ENCODE assay signal across 18 cellular contexts in genomic region chr4:173374588-173374987, GRCh38. TPM values are rescaled to one million over a fixed set of nuclear protein-coding genes. Genes with fewer than 3 reads are reported as not detected.
DNase-seq lines count a peak whose midpoint lies in the region; ATAC-seq and TF ChIP-seq lines count a peak whose summit lies in the region.
"Had no signal": no experiment of that assay in that cellular context is flagged by ENCODE, and none has a peak within 500 bp of the region (broad histone marks: within the 10 kb centered on the region; RNA-seq: fewer than 3 reads in every experiment).

No MANE protein-coding gene starts in this region.

- H3K36me3 ChIP-seq in SK-N-SH (replicated peaks in 1 of 2; ENCODE audit: control insufficient read depth in 1 of 2, insufficient read depth in 2 of 2, low read length in 1 of 2): peaks cover 22 to 28% of the 10 kb centered on the region in 2 experiments
- H3K36me3 ChIP-seq in OCI-LY7 (ENCODE audit: insufficient read depth, low read length): peaks cover 57% of the 10 kb centered on the region
- H3K36me3 ChIP-seq in stomach: peaks cover 0 to 7% (median 2%) of the 10 kb centered on the region in 4 donors

- H3K9me3 ChIP-seq in SK-N-SH (no peaks in the 10 kb centered on the region), OCI-LY7 (ENCODE audit: low read length) (no peaks in the 10 kb centered on the region), stomach (no peaks in the 10 kb centered on the region)

- no peak for ATAC-seq in SK-N-SH treated with all-trans-retinoic acid at 6 μM for 48 hours
- no peak for ATAC-seq in activated CD4-positive, CD25-positive, alpha-beta regulatory T cell treated with anti-CD3 and anti-CD28 coated beads, Interleukin-2, amount 50 U/mL, for 24 hours
- ATAC-seq: CD8-positive, alpha-beta T cell; GM23338; HCT116 had no signal

- H3K4me1 ChIP-seq in SK-N-SH (ENCODE audit: control insufficient read depth in 1 of 2, insufficient read depth in 2 of 2, low read depth in 1 of 2, low read length in 1 of 2) (peaks cover 2 to 10% of the 10 kb centered on the region in 2 experiments), OCI-LY7 (ENCODE audit: insufficient read depth, low read length, poor library complexity, severe bottlenecking) (peaks cover 13% of the 10 kb centered on the region), stomach (peaks cover 0 to 27% (median 15%) of the 10 kb centered on the region in 4 donors)

- H3K79me2 ChIP-seq in SK-N-SH (ENCODE audit: insufficient read depth) (peaks cover 55% of the 10 kb centered on the region), OCI-LY7 (ENCODE audit: insufficient read depth, low read depth, low read length) (peaks cover 53% of the 10 kb centered on the region)

- no peak overlapping the region for H3K9ac ChIP-seq in SK-N-SH

- POLR2A ChIA-PET in SK-N-SH (lab: Yijun Ruan, JAX): no interaction called here
- POLR2A ChIA-PET in OCI-LY7 (lab: Charles Lee): interaction anchor here (0.5 to 13.3 kb wide), 5 partner anchors 9 to 347 kb away, joined by 3 to 336 read pairs (median 3); partner anchors contain the start of gene HMGB2

- no peaks in the 10 kb centered on the region for H4K20me1 ChIP-seq in SK-N-SH (ENCODE audit: insufficient read depth)
- H4K20me1 ChIP-seq in OCI-LY7 (ENCODE audit: insufficient read depth, low read length): peaks cover 6% of the 10 kb centered on the region; the same call in 1 of the 2 replicates

- peak overlapping the region; percentile 37; the same call in 1 of the 2 replicates for H2AFZ ChIP-seq in SK-N-SH (ENCODE audit: low read depth)
- H2AFZ ChIP-seq in OCI-LY7 (ENCODE audit: low read length): no peak overlapping the region
- H2AFZ ChIP-seq: GM23338 had no signal

- no peak for TF ChIP-seq POLR2A in stomach (IDR thresholded peaks at IDR 0.05)

- H3K9me2 ChIP-seq in SK-N-SH (no peaks in the 10 kb centered on the region), OCI-LY7 (ENCODE audit: insufficient read depth, low read length) (no peaks in the 10 kb centered on the region)

- H3K4me3 ChIP-seq in SK-N-SH (ENCODE audit: low read depth in 2 of 2, low read length in 1 of 2): no peak overlapping the region
- H3K4me3 ChIP-seq in OCI-LY7 (ENCODE audit: low read depth, low read length, poor library complexity, severe bottlenecking): peak overlapping the region; percentile 31
- peak overlapping the region in 26 of 59 donors; percentile 1 to 93 (median 85) for H3K4me3 ChIP-seq in dorsolateral prefrontal cortex
- no peak overlapping the region for H3K4me3 ChIP-seq in stomach
- H3K4me3 ChIP-seq: GM23338 had no signal

- H3K4me2 ChIP-seq in SK-N-SH (peak overlapping the region; percentile 78; the same call in 1 of the 2 replicates), OCI-LY7 (ENCODE audit: low read length) (no peak overlapping the region)
- H3K4me2 ChIP-seq: GM23338 had no signal

- intact Hi-C loops in OCI-LY7 (cut with micrococcal nuclease; ENCODE audit: unreplicated experiment) (loop anchor here (10.0 kb wide), 1 partner anchor 910 kb away; the partner anchor contains the start of genes CEP44 and FBXO8), dorsolateral prefrontal cortex (cut with DNase I) (no loop called here), stomach (cut with DNase I; ENCODE audit: low total_unique reads) (no loop called here)

- TF ChIP-seq CTCF in SK-N-SH (IDR thresholded peaks at IDR 0.05) (no peak), OCI-LY7 (conservative IDR thresholded peaks at IDR 0.05; ENCODE audit: low read length) (no peak), dorsolateral prefrontal cortex (IDR thresholded peaks at IDR 0.05 in 54 of 56, conservative IDR thresholded peaks at IDR 0.05 in 2 of 56; ENCODE audit: low read depth in 1 of 56, partially characterized antibody in 56 of 56) (no peak), stomach (IDR thresholded peaks at IDR 0.05) (no peak)

- H3F3A ChIP-seq in SK-N-SH (replicated peaks; ENCODE audit: insufficient read depth): peaks cover 17% of the 10 kb centered on the region

- no peak for TF ChIP-seq RAD21 in SK-N-SH (IDR thresholded peaks at IDR 0.05; ENCODE audit: low read length)

- H3K27ac ChIP-seq in SK-N-SH (ENCODE audit: low read depth in 2 of 2, low read length in 1 of 2) (peak overlapping the region in 1 of 2 experiments; percentile 26; a peak in 1 of 4 replicates), OCI-LY7 (ENCODE audit: low read depth, low read length, poor library complexity, severe bottlenecking) (no peak overlapping the region), dorsolateral prefrontal cortex (peak overlapping the region in 33 of 59 donors; percentile 3 to 99 (median 51)), stomach (no peak overlapping the region)
- H3K27ac ChIP-seq: 22Rv1 had no signal

- 92% methylated on average over 2 of the region's 2 CpGs for WGBS in SK-N-SH (ENCODE audit: low lambda C conversion rate)
- 84 to 98% (median 96%) methylated on average over 2 of the region's 2 CpGs for WGBS in stomach, 5 donors

- no TSS peak for BruUV-seq in OCI-LY7 (replicated peaks; lab: Mats Ljungman, UMichigan)

- TF ChIP-seq EP300 in SK-N-SH (IDR thresholded peaks at IDR 0.05; ENCODE audit: borderline replicate concordance in 1 of 2, low read depth in 1 of 2, low read length in 1 of 2) (no peak), stomach (IDR thresholded peaks at IDR 0.05) (no peak)

- CTCF ChIA-PET in SK-N-SH (lab: Yijun Ruan, JAX) (interaction anchor here (0.6 to 1.4 kb wide), 2 partner anchors 44 to 47 kb away, joined by 3 to 4 read pairs; no protein-coding TSS in a partner anchor), OCI-LY7 (lab: Charles Lee; ENCODE audit: unreplicated experiment) (no interaction called here)

- DNase-seq in SK-N-SH (no peak), OCI-LY7 (ENCODE audit: low spot score) (no peak), dorsolateral prefrontal cortex (no peak), stomach (no peak), H4 (ENCODE audit: low spot score) (no peak), islet precursor cell (no peak)
- DNase-seq: Calu3; CD8-positive, alpha-beta T cell; EL; NCI-H1417; NCI-H187; NCI-H2227 treated with DMSO at 0.1 percent for 48 hours; NCI-H510A treated with DMSO at 0.1 percent for 48 hours had no signal

- H3K27me3 ChIP-seq in SK-N-SH (ENCODE audit: insufficient read depth) (no peaks in the 10 kb centered on the region), dorsolateral prefrontal cortex (no peaks in the 10 kb centered on the region), stomach (no peaks in the 10 kb centered on the region)

TF ChIP-seq in SK-N-SH, 30 proteins besides CTCF, POLR2A, EP300 and RAD21 (continues in another document):
- TF ChIP-seq, protein P1, sequence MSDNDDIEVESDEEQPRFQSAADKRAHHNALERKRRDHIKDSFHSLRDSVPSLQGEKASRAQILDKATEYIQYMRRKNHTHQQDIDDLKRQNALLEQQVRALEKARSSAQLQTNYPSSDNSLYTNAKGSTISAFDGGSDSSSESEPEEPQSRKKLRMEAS (IDR thresholded peaks at IDR 0.05; ENCODE audit: low read depth): no peak
- no peak for TF ChIP-seq EZH2phosphoT487 (IDR thresholded peaks at IDR 0.05; ENCODE audit: borderline replicate concordance, low read depth)
- TF ChIP-seq, protein P2, sequence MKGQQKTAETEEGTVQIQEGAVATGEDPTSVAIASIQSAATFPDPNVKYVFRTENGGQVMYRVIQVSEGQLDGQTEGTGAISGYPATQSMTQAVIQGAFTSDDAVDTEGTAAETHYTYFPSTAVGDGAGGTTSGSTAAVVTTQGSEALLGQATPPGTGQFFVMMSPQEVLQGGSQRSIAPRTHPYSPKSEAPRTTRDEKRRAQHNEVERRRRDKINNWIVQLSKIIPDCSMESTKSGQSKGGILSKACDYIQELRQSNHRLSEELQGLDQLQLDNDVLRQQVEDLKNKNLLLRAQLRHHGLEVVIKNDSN (IDR thresholded peaks at IDR 0.05; ENCODE audit: borderline replicate concordance, low read depth): no peak

TF ChIP-seq in SK-N-SH treated with all-trans-retinoic acid at 6 μM for 48 hours, 23 proteins besides CTCF, POLR2A, EP300 and RAD21 (continues in another document):
- TF ChIP-seq PPARA (CRISPR knock-in tag; IDR thresholded peaks at IDR 0.05; ENCODE audit: borderline replicate concordance): no peak
- TF ChIP-seq RARB (CRISPR knock-in tag; IDR thresholded peaks at IDR 0.05): no peak

RNA-seq across cellular contexts. Expression of gene SAP30, which starts 3.8 kb away (rescaled TPM):
- polyA plus RNA-seq in SK-N-SH (2012; rRNA removed) (16.6 and 19.0 TPM in 2 replicates), stomach (10 to 100 TPM in 2 of 3 donors, 1 to 10 TPM in 1; 8.7 to 11.0 (median 10.0) TPM)
- 20.5 and 27.1 TPM in 2 replicates for polyA plus RNA-seq in SK-N-SH (2012; cell fraction: cytosol; rRNA removed)
- polyA plus RNA-seq in SK-N-SH (2012; cell fraction: nucleus; rRNA removed): 4.9 and 8.8 TPM in 2 replicates
- total RNA-seq in OCI-LY7 (2014; rRNA removed; shearing (Covaris generic)): 63.5 and 86.2 TPM in 2 replicates
- total RNA-seq in OCI-LY7 (2022) (49.3 and 56.0 TPM in 2 replicates), dorsolateral prefrontal cortex (10 to 100 TPM; 15.2 to 36.3 (median 25.7) TPM), stomach (10 to 100 TPM in 2 of 5 donors, 1 to 10 TPM in 3; 3.1 to 24.0 (median 6.4) TPM)
- total RNA-seq in H4 (2014; rRNA removed; shearing (Covaris generic)): 27.3 and 34.8 TPM in 2 replicates

RNA-seq across cellular contexts. Expression of gene SCRG1, which starts 24.3 kb away (rescaled TPM):
- polyA plus RNA-seq in SK-N-SH (2012; rRNA removed): 0.16 and 0.24 TPM in 2 replicates
- 0.20 and 0.26 TPM in 2 replicates for polyA plus RNA-seq in SK-N-SH (2012; cell fraction: cytosol; rRNA removed)
- polyA plus RNA-seq in SK-N-SH (2012; cell fraction: nucleus; rRNA removed): 0.13 and 0.20 TPM in 2 replicates
- total RNA-seq in OCI-LY7 (2014; rRNA removed; shearing (Covaris generic)): not detected in 2 replicates
- not detected in 2 replicates for total RNA-seq in OCI-LY7 (2022)
- 10 to 100 TPM; 10.1 to 68.8 (median 28.2) TPM for total RNA-seq in dorsolateral prefrontal cortex
- total RNA-seq in stomach: 1 to 10 TPM in 2 of 5 donors, under 1 TPM in 3; 0.29 to 3.1 (median 0.92) TPM
- 1 to 10 TPM in 1 of 3 donors, under 1 TPM in 1, not detected in 1; 0.19 to 2.2 TPM for polyA plus RNA-seq in stomach
- not detected in 2 replicates for total RNA-seq in H4 (2014; rRNA removed; shearing (Covaris generic))
- total RNA-seq: Calu3; CD8-positive, alpha-beta T cell; GM23338 had no signal

RNA-seq across cellular contexts. Expression of gene HMGB2, which starts 40.4 kb away (rescaled TPM):
- polyA plus RNA-seq in SK-N-SH (2012; rRNA removed): 123 and 130 TPM in 2 replicates
- 184 and 256 TPM in 2 replicates for polyA plus RNA-seq in SK-N-SH (2012; cell fraction: cytosol; rRNA removed)
- 28.9 and 47.2 TPM in 2 replicates for polyA plus RNA-seq in SK-N-SH (2012; cell fraction: nucleus; rRNA removed)
- total RNA-seq in OCI-LY7 (2014; rRNA removed; shearing (Covaris generic)): 697 and 1,101 TPM in 2 replicates
- total RNA-seq in OCI-LY7 (2022): 810 and 934 TPM in 2 replicates
- 10 to 100 TPM; 21.0 to 95.1 (median 33.9) TPM for total RNA-seq in dorsolateral prefrontal cortex
- 10 to 100 TPM in 4 of 5 donors, 1 to 10 TPM in 1; 7.6 to 99.5 (median 37.3) TPM for total RNA-seq in stomach
- polyA plus RNA-seq in stomach: 100 to 1,000 TPM in 1 of 3 donors, 10 to 100 TPM in 2; 71.3 to 206 (median 79.9) TPM
- 153 and 219 TPM in 2 replicates for total RNA-seq in H4 (2014; rRNA removed; shearing (Covaris generic))

Comparison
In these comparisons a context has a peak if more than half of its experiments do, and no peak if none do; other contexts are left out.
1. H3K27ac ChIP-seq: peak in dorsolateral prefrontal cortex (33 of 59); none in OCI-LY7 (single experiment) and stomach (0 of 5).